In the genomic region with DNA sequence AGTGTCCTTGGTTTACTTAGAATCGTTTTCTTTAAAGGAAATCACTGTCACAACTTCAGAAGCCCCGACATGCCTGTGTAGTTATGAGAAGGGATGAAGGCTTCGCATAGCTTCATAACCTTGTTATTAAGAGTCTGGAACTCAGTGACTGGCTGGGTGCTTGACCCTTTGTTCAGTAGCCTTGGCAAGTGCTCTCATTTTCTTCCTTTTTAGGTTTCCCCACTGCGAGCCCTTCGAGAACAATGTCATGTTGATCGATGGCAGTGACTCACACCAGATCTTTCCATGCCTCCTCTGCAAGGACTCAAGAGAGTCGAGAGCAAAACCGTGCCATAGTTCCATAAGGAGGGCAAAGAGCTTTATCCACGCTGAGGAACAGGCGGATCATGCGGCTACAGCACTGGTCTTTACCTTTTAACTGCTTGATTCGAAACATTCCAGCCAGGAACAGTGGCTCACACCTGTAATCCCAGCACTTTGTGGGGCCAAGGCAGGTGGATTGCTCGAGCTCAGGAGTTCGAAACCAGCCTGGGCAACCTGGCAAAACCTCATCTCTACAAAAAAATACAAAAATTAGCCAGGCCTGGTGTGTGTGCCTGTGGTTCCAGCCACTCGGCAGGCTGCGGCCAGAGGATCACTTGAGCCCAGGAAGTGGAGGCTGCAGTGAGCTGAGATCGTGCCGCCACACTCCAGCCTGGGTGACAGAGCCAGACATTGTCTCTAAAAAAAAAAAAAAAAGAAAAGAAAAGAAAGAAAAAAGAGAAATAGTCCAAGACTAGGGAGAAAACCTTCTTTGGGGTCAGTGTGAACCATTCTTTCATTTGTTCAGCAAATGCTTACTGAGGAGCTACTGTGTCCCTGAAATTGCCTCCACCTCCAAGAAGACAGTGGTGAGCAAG, we compare ENCODE assay signal across 8 cellular contexts.
DNase-seq lines count a peak whose midpoint lies in the region; ATAC-seq, FAIRE-seq and TF ChIP-seq lines count a peak whose summit lies in the region.

No MANE protein-coding gene starts in this region.

- ATAC-seq in K562 (peak; percentile 39), GM21619 (IDR thresholded peaks at IDR 0.05; ENCODE audit: unreplicated experiment) (no peak)

- no peaks in the 10 kb centered on the region for H3K79me2 ChIP-seq in K562 (ENCODE audit: control insufficient read depth, insufficient read depth, low read length)

- no peak; a peak in 1 of 4 replicates for TF ChIP-seq RAD21 in K562 (CRISPR knock-in tag; conservative IDR thresholded peaks at IDR 0.05 in 1 of 2, IDR thresholded peaks at IDR 0.05 in 1 of 2)

- H3K27ac ChIP-seq in K562 (ENCODE audit: extremely low read depth, low read depth, low read length) (peak overlapping the region; percentile 88), spleen (peak overlapping the region; percentile 42 to 85 (median 74)), WERI-Rb-1 (no peak overlapping the region), dorsolateral prefrontal cortex (peak overlapping the region in 25 of 59 donors; percentile 3 to 68 (median 33))

- CTCF ChIA-PET in K562 (lab: Yijun Ruan, JAX; ENCODE audit: low intra/inter-chr PET ratio), result no interaction called here

- TF ChIP-seq CTCF in K562 (IDR thresholded peaks at IDR 0.05 in 2 of 3, conservative IDR thresholded peaks at IDR 0.05 in 1 of 3; ENCODE audit: insufficient read depth in 2 of 3, low read depth in 1 of 3, low read length in 3 of 3) (no peak), spleen (IDR thresholded peaks at IDR 0.05 in 8 of 11, conservative IDR thresholded peaks at IDR 0.05 in 3 of 11) (no peak), WERI-Rb-1 (IDR thresholded peaks at IDR 0.05; ENCODE audit: low read depth, low read length) (no peak), dorsolateral prefrontal cortex (IDR thresholded peaks at IDR 0.05 in 54 of 56, conservative IDR thresholded peaks at IDR 0.05 in 2 of 56; ENCODE audit: low read depth in 1 of 56, partially characterized antibody in 56 of 56) (no peak)

- H3K4me1 ChIP-seq in K562 (replicated peaks in 1 of 2; ENCODE audit: control insufficient read depth in 2 of 2, insufficient read depth in 2 of 2, low read length in 2 of 2), result peaks cover 20 to 32% of the 10 kb centered on the region in 2 experiments
- H3K4me1 ChIP-seq in spleen, result peaks cover 10 to 43% (median 25%) of the 10 kb centered on the region in 6 donors

- BruUV-seq in K562 (replicated peaks; lab: Mats Ljungman, UMichigan), result no TSS peak

- no peaks in the 10 kb centered on the region for H3K27me3 ChIP-seq in K562 (ENCODE audit: control insufficient read depth in 2 of 2, insufficient read depth in 2 of 2, low read length in 2 of 2)
- peaks cover 0 to 7% (median 0%) of the 10 kb centered on the region in 7 donors for H3K27me3 ChIP-seq in spleen (replicated peaks in 1 of 7)
- H3K27me3 ChIP-seq in WERI-Rb-1 (ENCODE audit: insufficient read depth, low read depth, severe bottlenecking), result no peaks in the 10 kb centered on the region
- no peaks in the 10 kb centered on the region for H3K27me3 ChIP-seq in dorsolateral prefrontal cortex

- no peaks in the 10 kb centered on the region for H3K9me3 ChIP-seq in K562 (replicated peaks; ENCODE audit: control insufficient read depth, insufficient read depth, low read depth, low read length)
- peaks cover 0 to 9% (median 0%) of the 10 kb centered on the region in 8 donors for H3K9me3 ChIP-seq in spleen
- H3K9me3 ChIP-seq in WERI-Rb-1 (ENCODE audit: severe bottlenecking), result no peaks in the 10 kb centered on the region

- no peak for TF ChIP-seq EP300 in K562 (IDR thresholded peaks at IDR 0.05; ENCODE audit: low read length)

- 42% methylated on average over 17 of the region's 18 CpGs for WGBS in K562 (ENCODE audit: insufficient coverage, low coverage, missing lambda C conversion rate)
- 45 to 54% (median 49%) methylated on average over 18 of the region's 18 CpGs for WGBS in spleen, 5 donors

- H4K20me1 ChIP-seq in K562 (replicated peaks; ENCODE audit: control insufficient read depth, insufficient read depth, low read length), result no peaks in the 10 kb centered on the region

- no peaks in the 10 kb centered on the region for H3K9me1 ChIP-seq in K562 (ENCODE audit: control insufficient read depth, insufficient read depth, low read length)

- DNase-seq in HT1080 (ENCODE audit: low read depth) (peak; percentile 62), K562 (ENCODE audit: extremely low read depth in 1 of 4, low spot score in 3 of 4) (peak in 3 of 4 experiments; percentile 37 to 66 (median 38)), kidney glomerular epithelial cell (lab: John Stamatoyannopoulos, UW) (peak; percentile 92), spleen (no peak), SW 1271 (lab: John Stamatoyannopoulos, UW) (no peak), WERI-Rb-1 (no peak), dorsolateral prefrontal cortex (no peak)

- H3K36me3 ChIP-seq in K562 (ENCODE audit: control insufficient read depth, insufficient read depth, low read length), result no peaks in the 10 kb centered on the region
- H3K36me3 ChIP-seq in spleen, result no peaks in the 10 kb centered on the region
- H3K36me3 ChIP-seq in WERI-Rb-1, result no peaks in the 10 kb centered on the region

- in situ Hi-C loops in K562 (cut with MboI), result no loop called here

- H3K9ac ChIP-seq in K562 (ENCODE audit: insufficient read depth in 1 of 2, low read depth in 2 of 2, low read length in 2 of 2), result peak overlapping the region; percentile 41 to 47; a peak in 3 of 4 replicates

- no peak overlapping the region for H3K4me3 ChIP-seq in K562
- peak overlapping the region in 1 of 8 donors; percentile 6 for H3K4me3 ChIP-seq in spleen
- H3K4me3 ChIP-seq in WERI-Rb-1 (ENCODE audit: low read depth, low read length), result no peak overlapping the region
- H3K4me3 ChIP-seq in dorsolateral prefrontal cortex, result peak overlapping the region in 18 of 59 donors; percentile 1 to 37 (median 19)

- peak overlapping the region; percentile 95 for H2AFZ ChIP-seq in K562 (ENCODE audit: low read depth, low read length)

- FAIRE-seq in K562 (lab: Jason Lieb, UNC), result peak; percentile 56

- intact Hi-C loops in K562 (cut with micrococcal nuclease) (no loop called here), spleen (cut with DNase I; ENCODE audit: low total_unique reads) (no loop called here), dorsolateral prefrontal cortex (cut with DNase I) (no loop called here)

- peak overlapping the region; percentile 53 for H3K4me2 ChIP-seq in K562 (ENCODE audit: insufficient read depth, low read length)

- POLR2A ChIA-PET in K562 (lab: Yijun Ruan, JAX), result interaction anchor here (0.6 to 1.4 kb wide), 7 partner anchors 9 to 66 kb away, joined by 3 to 9 read pairs (median 3); no protein-coding TSS in a partner anchor

- TF ChIP-seq POLR2A in K562 (conservative IDR thresholded peaks at IDR 0.05) (no peak), spleen (IDR thresholded peaks at IDR 0.05) (no peak)

TF ChIP-seq in K562, 482 proteins besides CTCF, POLR2A, EP300 and RAD21 (continues in another document):
- no peak for TF ChIP-seq TCF7L2 (IDR thresholded peaks at IDR 0.05; ENCODE audit: low read depth, low read length)
- TF ChIP-seq LEF1 (IDR thresholded peaks at IDR 0.05), result no peak
- TF ChIP-seq, protein P1, sequence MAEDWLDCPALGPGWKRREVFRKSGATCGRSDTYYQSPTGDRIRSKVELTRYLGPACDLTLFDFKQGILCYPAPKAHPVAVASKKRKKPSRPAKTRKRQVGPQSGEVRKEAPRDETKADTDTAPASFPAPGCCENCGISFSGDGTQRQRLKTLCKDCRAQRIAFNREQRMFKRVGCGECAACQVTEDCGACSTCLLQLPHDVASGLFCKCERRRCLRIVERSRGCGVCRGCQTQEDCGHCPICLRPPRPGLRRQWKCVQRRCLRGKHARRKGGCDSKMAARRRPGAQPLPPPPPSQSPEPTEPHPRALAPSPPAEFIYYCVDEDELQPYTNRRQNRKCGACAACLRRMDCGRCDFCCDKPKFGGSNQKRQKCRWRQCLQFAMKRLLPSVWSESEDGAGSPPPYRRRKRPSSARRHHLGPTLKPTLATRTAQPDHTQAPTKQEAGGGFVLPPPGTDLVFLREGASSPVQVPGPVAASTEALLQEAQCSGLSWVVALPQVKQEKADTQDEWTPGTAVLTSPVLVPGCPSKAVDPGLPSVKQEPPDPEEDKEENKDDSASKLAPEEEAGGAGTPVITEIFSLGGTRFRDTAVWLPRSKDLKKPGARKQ (CRISPR knock-in tag; IDR thresholded peaks at IDR 0.05), result peak; percentile 86
- peak; percentile 47 for TF ChIP-seq SMARCA4 (IDR thresholded peaks at IDR 0.05)
- TF ChIP-seq, protein P2, sequence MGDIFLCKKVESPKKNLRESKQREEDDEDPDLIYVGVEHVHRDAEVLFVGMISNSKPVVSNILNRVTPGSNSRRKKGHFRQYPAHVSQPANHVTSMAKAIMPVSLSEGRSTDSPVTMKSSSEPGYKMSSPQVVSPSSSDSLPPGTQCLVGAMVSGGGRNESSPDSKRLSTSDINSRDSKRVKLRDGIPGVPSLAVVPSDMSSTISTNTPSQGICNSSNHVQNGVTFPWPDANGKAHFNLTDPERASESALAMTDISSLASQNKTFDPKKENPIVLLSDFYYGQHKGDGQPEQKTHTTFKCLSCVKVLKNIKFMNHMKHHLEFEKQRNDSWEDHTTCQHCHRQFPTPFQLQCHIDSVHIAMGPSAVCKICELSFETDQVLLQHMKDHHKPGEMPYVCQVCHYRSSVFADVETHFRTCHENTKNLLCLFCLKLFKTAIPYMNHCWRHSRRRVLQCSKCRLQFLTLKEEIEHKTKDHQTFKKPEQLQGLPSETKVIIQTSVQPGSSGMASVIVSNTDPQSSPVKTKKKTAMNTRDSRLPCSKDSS (IDR thresholded peaks at IDR 0.05; ENCODE audit: low read depth, partially characterized antibody), result no peak
- no peak for TF ChIP-seq ZNF408 (CRISPR knock-in tag; IDR thresholded peaks at IDR 0.05; ENCODE audit: low read depth)
- no peak for TF ChIP-seq SAP30 (IDR thresholded peaks at IDR 0.05; ENCODE audit: borderline replicate concordance, insufficient read depth, low read depth, low read length, poor library complexity, severe bottlenecking)
- no peak for TF ChIP-seq MEF2A (IDR thresholded peaks at IDR 0.05; ENCODE audit: control insufficient read depth, low read depth, low read length)
- TF ChIP-seq HDGF (IDR thresholded peaks at IDR 0.05), result no peak
- no peak for TF ChIP-seq ZNF174 (CRISPR knock-in tag; IDR thresholded peaks at IDR 0.05)
- TF ChIP-seq ZNF24 (IDR thresholded peaks at IDR 0.05), result peak; percentile 17; the same call in 1 of the 2 replicates
- no peak for TF ChIP-seq ZNF644 (tag; IDR thresholded peaks at IDR 0.05; ENCODE audit: low read depth)

Comparison
In these comparisons a context has a peak if more than half of its experiments do, and no peak if none do; other contexts are left out.
1. DNase-seq: peak in HT1080 (single experiment), K562 (3 of 4) and kidney glomerular epithelial cell (single experiment); none in spleen (single experiment), SW 1271 (0 of 2), WERI-Rb-1 (single experiment) and dorsolateral prefrontal cortex (0 of 10).